Comparison of ENCODE assay signal across 32 cellular contexts in genomic region chr2:219870023-219870422, GRCh38.
DNase-seq lines count a peak whose midpoint lies in the region; ATAC-seq and TF ChIP-seq lines count a peak whose summit lies in the region.
"Had no signal": no experiment of that assay in that cellular context is flagged by ENCODE, and none has a peak within 500 bp of the region (broad histone marks: within the 10 kb centered on the region; RNA-seq: fewer than 3 reads in every experiment).

No MANE protein-coding gene starts in this region.

- no peak overlapping the region for H3K23ac ChIP-seq in mesendoderm (ENCODE audit: low read length)

- H2BK120ac ChIP-seq in mesendoderm (ENCODE audit: low read depth, low read length) = no peak overlapping the region

- H3K27me3 ChIP-seq in HCT116 (ENCODE audit: insufficient read depth, low read length) (no peaks in the 10 kb centered on the region), mesendoderm (ENCODE audit: insufficient read depth, low read length, poor library complexity) (no peaks in the 10 kb centered on the region)
- H3K27me3 ChIP-seq: ascending aorta, left lung, suprapubic skin, upper lobe of left lung had no signal

- no peak overlapping the region for H4K5ac ChIP-seq in mesendoderm (ENCODE audit: low read length)

- ATAC-seq in HCT116 (no peak), HG02571 (IDR thresholded peaks at IDR 0.05; ENCODE audit: unreplicated experiment) (no peak), GM18868 (IDR thresholded peaks at IDR 0.05; ENCODE audit: unreplicated experiment) (no peak)
- ATAC-seq: left lung; naive thymus-derived CD8-positive, alpha-beta T cell had no signal

- no peak overlapping the region for H3K27ac ChIP-seq in HCT116 (ENCODE audit: low read depth, low read length)
- H3K27ac ChIP-seq in mesendoderm (ENCODE audit: low read depth, low read length) = no peak overlapping the region
- H3K27ac ChIP-seq: ascending aorta, C4-2B, coronary artery, left lung, SK-N-MC, suprapubic skin, upper lobe of left lung had no signal

- H2AK5ac ChIP-seq in mesendoderm (ENCODE audit: low read length) = no peak overlapping the region

- H3K36me3 ChIP-seq in HCT116 (ENCODE audit: control insufficient read depth in 1 of 2, insufficient read depth in 2 of 2, low read length in 2 of 2) (peaks cover 4 to 30% of the 10 kb centered on the region in 2 experiments; a peak in 3 of 4 replicates), mesendoderm (ENCODE audit: control insufficient read depth, insufficient read depth, low read length) (no peaks in the 10 kb centered on the region)
- H3K36me3 ChIP-seq: ascending aorta, left lung, suprapubic skin, upper lobe of left lung had no signal

- no peak overlapping the region for H4K8ac ChIP-seq in mesendoderm (ENCODE audit: low read depth, low read length)

- H3K18ac ChIP-seq in mesendoderm (ENCODE audit: low read length) = no peak overlapping the region

- H3K4ac ChIP-seq in mesendoderm (ENCODE audit: low read depth, low read length) = no peak overlapping the region

- H3K9me2 ChIP-seq in HCT116 (ENCODE audit: insufficient read depth) = no peaks in the 10 kb centered on the region

- H3K4me2 ChIP-seq in HCT116 (ENCODE audit: low read length) (no peak overlapping the region), mesendoderm (ENCODE audit: low read length) (no peak overlapping the region)

- no peak for TF ChIP-seq RAD21 in HCT116 (IDR thresholded peaks at IDR 0.05; ENCODE audit: low read depth)

- no peak for TF ChIP-seq CTCF in HCT116 (IDR thresholded peaks at IDR 0.05 in 2 of 3, conservative IDR thresholded peaks at IDR 0.05 in 1 of 3; ENCODE audit: borderline replicate concordance in 1 of 3, insufficient read depth in 1 of 3, low read depth in 2 of 3, low read length in 2 of 3)

- H3K9me3 ChIP-seq in HCT116 (ENCODE audit: control insufficient read depth in 1 of 2, insufficient read depth in 1 of 2, low read depth in 1 of 2, low read length in 2 of 2) = no peaks in the 10 kb centered on the region
- H3K9me3 ChIP-seq: ascending aorta, Caco-2, left lung, suprapubic skin, upper lobe of left lung had no signal

- no peak overlapping the region for H3K56ac ChIP-seq in mesendoderm (ENCODE audit: low read length)

- H3K79me2 ChIP-seq in HCT116 (ENCODE audit: insufficient read depth, low read length) = no peaks in the 10 kb centered on the region
- H3K79me2 ChIP-seq in mesendoderm (ENCODE audit: control insufficient read depth, insufficient read depth, low read length) = no peaks in the 10 kb centered on the region

- DNase-seq in EH (ENCODE audit: low read depth) (peak; percentile 66), HCT116 (ENCODE audit: low read depth, low spot score) (no peak), T1000 (lab: John Stamatoyannopoulos, UW) (peak; percentile 5), mesendoderm (peak; percentile 16), NCI-H2171 treated with DMSO at 0.1 percent for 48 hours (lab: John Stamatoyannopoulos, UW) (no peak)
- DNase-seq: activated B cell treated with CpG ODN at 0.5 μM for 24 hours; activated CD4-positive, alpha-beta T cell treated with anti-CD3 and anti-CD28 coated beads, Interleukin-2, amount 50 U/mL, for 1 hour; activated effector memory CD4-positive, alpha-beta T cell treated with anti-CD3 and anti-CD28 coated beads, Interleukin-2, amount 50 U/mL, for 16 hours; activated T-cell treated with anti-CD3 and anti-CD28 coated beads, Interleukin-2, amount 50 U/mL, for 24 hours; Caco-2; caudate nucleus; DMS53; effector CD8-positive, alpha-beta T cell; GDM1; glutamatergic neuron; KBM-7; left lung; naive thymus-derived CD8-positive, alpha-beta T cell; NCI-H1436; NCI-H2081 treated with DMSO at 0.1 percent for 48 hours; NCI-H82; small intestine; stimulated activated naive CD4-positive, alpha-beta T cell; T-helper 1 cell; upper lobe of left lung had no signal

- H4K20me1 ChIP-seq in HCT116 (ENCODE audit: insufficient read depth) = no peaks in the 10 kb centered on the region

- H2BK15ac ChIP-seq in mesendoderm (replicated peaks; ENCODE audit: low read depth) = no peak overlapping the region

- BruUV-seq in HCT116 (replicated peaks; lab: Mats Ljungman, UMichigan) = no TSS peak

- H3K9ac ChIP-seq in HCT116 (ENCODE audit: low read length) = no peak overlapping the region
- no peak overlapping the region for H3K9ac ChIP-seq in mesendoderm (ENCODE audit: low read length)

- CTCF ChIA-PET in HCT116 (lab: Charles Lee) = no interaction called here

- RAD21 ChIA-PET in HCT116 (lab: Charles Lee; ENCODE audit: low non-redundant PET in 1 of 2, low total read pairs in 2 of 2, uncharacterized antibody in 2 of 2, unreplicated experiment in 2 of 2) = no interaction called here

- no peaks in the 10 kb centered on the region for H3K79me1 ChIP-seq in mesendoderm (ENCODE audit: low read length)

- H2AFZ ChIP-seq in HCT116 (ENCODE audit: low read depth, low read length, poor library complexity, severe bottlenecking) = no peak overlapping the region

- intact Hi-C loops in HCT116 (cut with micrococcal nuclease) = no loop called here

- POLR2A ChIA-PET in HCT116 (lab: Charles Lee) = no interaction called here

- H3K4me1 ChIP-seq in HCT116 (ENCODE audit: control insufficient read depth in 1 of 2, insufficient read depth in 2 of 2, low read length in 2 of 2) = no peaks in the 10 kb centered on the region
- H3K4me1 ChIP-seq in mesendoderm (ENCODE audit: control insufficient read depth, low read depth, low read length) = peaks cover 3% of the 10 kb centered on the region
- H3K4me1 ChIP-seq: ascending aorta, Caco-2, left lung, suprapubic skin, upper lobe of left lung had no signal

- H3K4me3 ChIP-seq in HCT116 (replicated peaks in 1 of 2; ENCODE audit: low read depth in 1 of 2, low read length in 2 of 2) (no peak overlapping the region), mesendoderm (ENCODE audit: low read length) (no peak overlapping the region)
- H3K4me3 ChIP-seq: ascending aorta, coronary artery, left lung, SK-N-MC, suprapubic skin, upper lobe of left lung had no signal

- no peak overlapping the region for H2BK5ac ChIP-seq in mesendoderm (ENCODE audit: low read length)

- no CpG with 5 or more reads among the region's 2 CpGs for WGBS in mesendoderm (ENCODE audit: extremely low coverage, insufficient coverage, low lambda C conversion rate)

- TF ChIP-seq POLR2A in HCT116 (IDR thresholded peaks at IDR 0.05; ENCODE audit: borderline replicate concordance, extremely low read depth, insufficient read depth, insufficient read length) = no peak

TF ChIP-seq in HCT116, 20 proteins besides CTCF, POLR2A, EP300 and RAD21:
- TF ChIP-seq FOSL1 (IDR thresholded peaks at IDR 0.05; ENCODE audit: low read depth) (peak; percentile 31; the same call in 1 of the 2 replicates), EZH2phosphoT487 (IDR thresholded peaks at IDR 0.05; ENCODE audit: borderline replicate concordance) (no peak), ELF1 (IDR thresholded peaks at IDR 0.05; ENCODE audit: borderline replicate concordance, low read depth) (no peak)

Comparison
In these comparisons a context has a peak if more than half of its experiments do, and no peak if none do; other contexts are left out.
1. DNase-seq: peak in EH (single experiment), T1000 (single experiment) and mesendoderm (single experiment); none in HCT116 (single experiment) and NCI-H2171 treated with DMSO at 0.1 percent for 48 hours (single experiment).